ENCODE assay signal across 9 cellular contexts in the genomic region with DNA sequence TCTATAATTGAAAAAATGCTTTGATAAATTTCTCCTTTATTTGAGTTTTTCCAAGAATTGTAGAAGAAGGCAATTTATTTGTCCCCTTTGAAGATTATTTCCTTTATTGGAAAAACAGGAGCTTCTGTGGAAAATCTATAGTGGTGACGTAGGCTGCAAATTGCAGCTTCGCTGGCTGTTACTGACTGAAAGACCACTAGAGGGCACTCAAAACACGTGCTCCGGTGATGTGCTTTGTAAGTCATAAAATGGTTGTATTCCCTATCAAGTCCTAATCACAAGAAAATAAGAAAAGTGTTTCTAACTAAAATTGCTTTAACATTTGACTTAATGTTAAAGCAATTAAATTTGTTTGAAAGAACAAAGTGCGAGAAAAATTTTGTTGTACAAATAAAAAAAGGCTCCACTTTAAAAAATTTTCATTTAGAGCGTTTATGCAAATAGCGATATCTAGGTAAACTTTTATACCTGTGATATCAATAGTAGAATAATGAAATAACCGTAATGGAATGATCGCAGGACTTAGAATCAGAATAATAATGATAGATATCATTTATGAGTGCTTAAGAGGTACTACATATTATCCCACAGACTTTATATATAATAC.
A peak's percentile ranks its signal among the peaks of the same experiment; 100 is the strongest.
DNase-seq lines count a peak whose midpoint lies in the region; ATAC-seq, FAIRE-seq and TF ChIP-seq lines count a peak whose summit lies in the region.
"Had no signal": no experiment of that assay in that cellular context is flagged by ENCODE, and none has a peak within 500 bp of the region (broad histone marks: within the 10 kb centered on the region; RNA-seq: fewer than 3 reads in every experiment).

No MANE protein-coding gene starts in this region.

- H3K4me1 Mint-ChIP-seq in stimulated activated naive CD8-positive, alpha-beta T cell treated with anti-CD3 and anti-CD28 coated beads, Interleukin-15, amount 100 ng/mL, for 72 hours = no peaks in the 10 kb centered on the region
- H3K4me1 Mint-ChIP-seq: naive thymus-derived CD4-positive, alpha-beta T cell had no signal

- peak; percentile 24 for DNase-seq in stimulated activated naive CD8-positive, alpha-beta T cell treated with anti-CD3 and anti-CD28 coated beads, Interleukin-15, Interleukin-2, amounts not matched to agents 100 U/mL and 50 U/mL, for 24 hours
- no peak for DNase-seq in stimulated activated naive CD8-positive, alpha-beta T cell treated with anti-CD3 and anti-CD28 coated beads, Interleukin-15, amount 100 ng/mL, for 72 hours
- DNase-seq in H4 (ENCODE audit: low spot score) (peak; percentile 46), RPMI7951 (ENCODE audit: low read depth) (peak; percentile 43), dermis blood vessel endothelial cell (peak; percentile 88), lung (ENCODE audit: low spot score) (peak; percentile 42), GM12892 (ENCODE audit: insufficient read length) (no peak)

- peaks cover 0 to 8% of the 10 kb centered on the region in 2 donors for H3K9me3 Mint-ChIP-seq in stimulated activated naive CD8-positive, alpha-beta T cell treated with anti-CD3 and anti-CD28 coated beads, Interleukin-15, amount 100 ng/mL, for 72 hours

- H2AFZ ChIP-seq in KMS-11 (ENCODE audit: low read depth) = no peak overlapping the region

- H3K27ac Mint-ChIP-seq in stimulated activated naive CD8-positive, alpha-beta T cell treated with anti-CD3 and anti-CD28 coated beads, Interleukin-15, amount 100 ng/mL, for 72 hours = no peak overlapping the region
- H3K27ac Mint-ChIP-seq: naive thymus-derived CD4-positive, alpha-beta T cell had no signal

- H3K4me2 ChIP-seq in KMS-11 = no peak overlapping the region

- TF ChIP-seq POLR2A in GM12892 (IDR thresholded peaks at IDR 0.05; ENCODE audit: low read depth, low read length) = no peak

- TF ChIP-seq CTCF in KMS-11 (conservative IDR thresholded peaks at IDR 0.05; ENCODE audit: low read depth, low read length) (peak; percentile 63), lung (IDR thresholded peaks at IDR 0.05; ENCODE audit: control extremely low read depth, extremely low read depth) (peak; percentile 31)

- H3K27me3 ChIP-seq in KMS-11 (ENCODE audit: insufficient read depth, low read depth) (no peaks in the 10 kb centered on the region), lung (ENCODE audit: control insufficient read depth, insufficient read depth) (no peaks in the 10 kb centered on the region)

- H3K27ac ChIP-seq in KMS-11 = no peak overlapping the region
- no peak overlapping the region for H3K27ac ChIP-seq in lung (ENCODE audit: low read depth in 1 of 2, low read length in 1 of 2)

- H3K9ac ChIP-seq in KMS-11 = no peak overlapping the region

- no peaks in the 10 kb centered on the region for H3K9me3 ChIP-seq in lung (ENCODE audit: control insufficient read depth in 2 of 2, insufficient read depth in 1 of 2, low read length in 1 of 2)

- no peaks in the 10 kb centered on the region for H3K36me3 ChIP-seq in KMS-11 (ENCODE audit: insufficient read depth)
- no peaks in the 10 kb centered on the region for H3K36me3 ChIP-seq in lung (ENCODE audit: control insufficient read depth in 2 of 2, insufficient read depth in 2 of 2, low read length in 2 of 2)

- H3K4me3 Mint-ChIP-seq in stimulated activated naive CD8-positive, alpha-beta T cell treated with anti-CD3 and anti-CD28 coated beads, Interleukin-15, amount 100 ng/mL, for 72 hours = no peak overlapping the region
- H3K4me3 Mint-ChIP-seq: naive thymus-derived CD4-positive, alpha-beta T cell had no signal

- H3K4me1 ChIP-seq in KMS-11 (ENCODE audit: low read depth, poor library complexity, severe bottlenecking) = no peaks in the 10 kb centered on the region
- no peaks in the 10 kb centered on the region for H3K4me1 ChIP-seq in lung (ENCODE audit: control insufficient read depth in 2 of 2, insufficient read depth in 2 of 2, low read length in 2 of 2)

- no peaks in the 10 kb centered on the region for H3K27me3 Mint-ChIP-seq in stimulated activated naive CD8-positive, alpha-beta T cell treated with anti-CD3 and anti-CD28 coated beads, Interleukin-15, amount 100 ng/mL, for 72 hours
- H3K27me3 Mint-ChIP-seq: naive thymus-derived CD4-positive, alpha-beta T cell had no signal

- ATAC-seq in stimulated activated naive CD8-positive, alpha-beta T cell treated with anti-CD3 and anti-CD28 coated beads, Interleukin-15, Interleukin-2, amounts not matched to agents 100 U/mL and 50 U/mL, for 24 hours = no peak
- no peak for ATAC-seq in stimulated activated naive CD8-positive, alpha-beta T cell treated with anti-CD3 and anti-CD28 coated beads, Interleukin-15, amount 100 ng/mL, for 72 hours
- ATAC-seq in lung (ENCODE audit: insufficient read depth, low FRiP score) = peak; percentile 66
- ATAC-seq: naive thymus-derived CD4-positive, alpha-beta T cell had no signal

- H4K20me1 ChIP-seq in KMS-11 (ENCODE audit: insufficient read depth) = no peaks in the 10 kb centered on the region

- 43 to 45% methylated on average over 9 of the region's 9 CpGs for WGBS in lung, 2 donors

- FAIRE-seq in GM12892 (lab: Jason Lieb, UNC) = no peak

- H3K79me2 ChIP-seq in KMS-11 (ENCODE audit: insufficient read depth, low read depth) = no peaks in the 10 kb centered on the region

- no peak overlapping the region for H3K4me3 ChIP-seq in KMS-11 (IDR thresholded peaks at IDR 0.05; ENCODE audit: insufficient read depth, low read depth, low read length)
- no peak overlapping the region for H3K4me3 ChIP-seq in lung

Comparison
In these comparisons a context has a peak if more than half of its experiments do, and no peak if none do; other contexts are left out.
1. DNase-seq: peak in stimulated activated naive CD8-positive, alpha-beta T cell treated with anti-CD3 and anti-CD28 coated beads, Interleukin-15, Interleukin-2, amounts not matched to agents 100 U/mL and 50 U/mL, for 24 hours (single experiment), H4 (single experiment), RPMI7951 (single experiment), dermis blood vessel endothelial cell (single experiment) and lung (single experiment); none in stimulated activated naive CD8-positive, alpha-beta T cell treated with anti-CD3 and anti-CD28 coated beads, Interleukin-15, amount 100 ng/mL, for 72 hours (0 of 2) and GM12892 (single experiment).